1 cellular context compared by ENCODE assay signal in the genomic region with DNA sequence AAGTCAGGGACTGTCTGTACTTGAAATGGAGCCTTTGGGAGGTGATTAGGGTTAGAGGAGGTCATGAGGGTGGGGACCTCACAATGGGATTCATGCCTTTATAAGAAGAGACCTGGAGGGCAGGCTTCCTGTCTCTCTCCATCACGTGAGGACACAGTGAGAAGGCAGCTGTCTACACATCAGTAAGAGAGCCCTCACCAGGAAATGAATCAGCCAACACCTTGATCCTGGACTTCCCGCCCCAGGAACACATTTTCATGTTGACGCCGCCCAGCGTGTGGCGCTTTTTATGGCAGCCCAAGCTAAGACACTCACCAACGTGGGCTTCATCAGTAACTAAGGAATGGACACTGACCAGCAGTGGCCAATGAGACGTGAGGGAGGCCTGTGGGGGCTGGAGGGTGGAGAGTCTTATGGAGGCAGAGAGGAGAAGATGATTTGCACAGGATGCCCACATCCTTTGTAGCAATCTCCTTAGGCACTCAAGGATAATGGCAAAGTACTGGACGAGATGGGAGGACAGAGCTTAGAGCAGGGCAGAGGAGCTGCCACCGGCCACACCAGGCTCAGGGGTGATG.
TF ChIP-seq lines count a peak whose summit lies in the region.

No MANE protein-coding gene starts in this region.

TF ChIP-seq in WTC11, 78 proteins besides CTCF, POLR2A, EP300 and RAD21 (continued from another document):
- TF ChIP-seq, protein P1, sequence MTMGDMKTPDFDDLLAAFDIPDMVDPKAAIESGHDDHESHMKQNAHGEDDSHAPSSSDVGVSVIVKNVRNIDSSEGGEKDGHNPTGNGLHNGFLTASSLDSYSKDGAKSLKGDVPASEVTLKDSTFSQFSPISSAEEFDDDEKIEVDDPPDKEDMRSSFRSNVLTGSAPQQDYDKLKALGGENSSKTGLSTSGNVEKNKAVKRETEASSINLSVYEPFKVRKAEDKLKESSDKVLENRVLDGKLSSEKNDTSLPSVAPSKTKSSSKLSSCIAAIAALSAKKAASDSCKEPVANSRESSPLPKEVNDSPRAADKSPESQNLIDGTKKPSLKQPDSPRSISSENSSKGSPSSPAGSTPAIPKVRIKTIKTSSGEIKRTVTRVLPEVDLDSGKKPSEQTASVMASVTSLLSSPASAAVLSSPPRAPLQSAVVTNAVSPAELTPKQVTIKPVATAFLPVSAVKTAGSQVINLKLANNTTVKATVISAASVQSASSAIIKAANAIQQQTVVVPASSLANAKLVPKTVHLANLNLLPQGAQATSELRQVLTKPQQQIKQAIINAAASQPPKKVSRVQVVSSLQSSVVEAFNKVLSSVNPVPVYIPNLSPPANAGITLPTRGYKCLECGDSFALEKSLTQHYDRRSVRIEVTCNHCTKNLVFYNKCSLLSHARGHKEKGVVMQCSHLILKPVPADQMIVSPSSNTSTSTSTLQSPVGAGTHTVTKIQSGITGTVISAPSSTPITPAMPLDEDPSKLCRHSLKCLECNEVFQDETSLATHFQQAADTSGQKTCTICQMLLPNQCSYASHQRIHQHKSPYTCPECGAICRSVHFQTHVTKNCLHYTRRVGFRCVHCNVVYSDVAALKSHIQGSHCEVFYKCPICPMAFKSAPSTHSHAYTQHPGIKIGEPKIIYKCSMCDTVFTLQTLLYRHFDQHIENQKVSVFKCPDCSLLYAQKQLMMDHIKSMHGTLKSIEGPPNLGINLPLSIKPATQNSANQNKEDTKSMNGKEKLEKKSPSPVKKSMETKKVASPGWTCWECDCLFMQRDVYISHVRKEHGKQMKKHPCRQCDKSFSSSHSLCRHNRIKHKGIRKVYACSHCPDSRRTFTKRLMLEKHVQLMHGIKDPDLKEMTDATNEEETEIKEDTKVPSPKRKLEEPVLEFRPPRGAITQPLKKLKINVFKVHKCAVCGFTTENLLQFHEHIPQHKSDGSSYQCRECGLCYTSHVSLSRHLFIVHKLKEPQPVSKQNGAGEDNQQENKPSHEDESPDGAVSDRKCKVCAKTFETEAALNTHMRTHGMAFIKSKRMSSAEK (CRISPR knock-in tag; IDR thresholded peaks at IDR 0.05; ENCODE audit: borderline replicate concordance), result no peak
- no peak for TF ChIP-seq JUN (CRISPR knock-in tag; IDR thresholded peaks at IDR 0.05)
- TF ChIP-seq, protein P2, sequence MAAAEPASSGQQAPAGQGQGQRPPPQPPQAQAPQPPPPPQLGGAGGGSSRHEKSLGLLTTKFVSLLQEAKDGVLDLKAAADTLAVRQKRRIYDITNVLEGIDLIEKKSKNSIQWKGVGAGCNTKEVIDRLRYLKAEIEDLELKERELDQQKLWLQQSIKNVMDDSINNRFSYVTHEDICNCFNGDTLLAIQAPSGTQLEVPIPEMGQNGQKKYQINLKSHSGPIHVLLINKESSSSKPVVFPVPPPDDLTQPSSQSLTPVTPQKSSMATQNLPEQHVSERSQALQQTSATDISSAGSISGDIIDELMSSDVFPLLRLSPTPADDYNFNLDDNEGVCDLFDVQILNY (CRISPR knock-in tag; IDR thresholded peaks at IDR 0.05), result no peak
- TF ChIP-seq, protein P3, sequence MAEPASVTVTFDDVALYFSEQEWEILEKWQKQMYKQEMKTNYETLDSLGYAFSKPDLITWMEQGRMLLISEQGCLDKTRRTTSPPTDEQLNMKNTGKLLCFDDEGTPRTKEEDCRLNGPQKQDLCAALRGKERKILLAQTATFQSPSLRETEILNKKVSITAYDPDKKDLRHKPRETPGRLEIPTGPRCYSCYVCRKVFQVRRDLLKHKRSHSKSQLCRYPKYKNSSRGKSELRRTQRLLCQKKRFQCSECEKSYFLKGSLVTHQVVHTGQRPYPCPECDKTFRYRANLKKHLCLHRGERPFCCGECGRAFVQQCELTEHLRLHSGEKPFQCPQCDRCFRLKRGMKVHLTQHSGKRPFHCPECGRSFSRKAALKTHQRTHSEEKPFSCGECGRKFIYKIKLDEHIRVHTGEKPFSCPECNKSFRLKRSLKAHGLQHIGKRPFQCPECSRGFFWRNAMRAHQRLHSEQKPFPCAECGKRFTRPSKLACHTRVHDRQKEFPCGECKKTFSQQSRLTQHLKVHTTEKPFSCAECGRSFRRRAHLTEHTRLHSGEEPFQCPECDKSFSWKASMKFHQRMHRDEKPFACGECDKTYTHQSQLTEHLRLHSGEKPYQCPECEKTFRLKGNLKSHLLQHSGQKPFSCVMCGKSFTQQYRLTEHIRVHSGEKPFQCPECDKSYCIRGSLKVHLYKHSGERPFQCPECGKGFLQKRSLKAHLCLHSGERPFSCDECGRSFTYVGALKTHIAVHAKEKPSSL (CRISPR knock-in tag; conservative IDR thresholded peaks at IDR 0.05), result no peak
- TF ChIP-seq, protein P4, sequence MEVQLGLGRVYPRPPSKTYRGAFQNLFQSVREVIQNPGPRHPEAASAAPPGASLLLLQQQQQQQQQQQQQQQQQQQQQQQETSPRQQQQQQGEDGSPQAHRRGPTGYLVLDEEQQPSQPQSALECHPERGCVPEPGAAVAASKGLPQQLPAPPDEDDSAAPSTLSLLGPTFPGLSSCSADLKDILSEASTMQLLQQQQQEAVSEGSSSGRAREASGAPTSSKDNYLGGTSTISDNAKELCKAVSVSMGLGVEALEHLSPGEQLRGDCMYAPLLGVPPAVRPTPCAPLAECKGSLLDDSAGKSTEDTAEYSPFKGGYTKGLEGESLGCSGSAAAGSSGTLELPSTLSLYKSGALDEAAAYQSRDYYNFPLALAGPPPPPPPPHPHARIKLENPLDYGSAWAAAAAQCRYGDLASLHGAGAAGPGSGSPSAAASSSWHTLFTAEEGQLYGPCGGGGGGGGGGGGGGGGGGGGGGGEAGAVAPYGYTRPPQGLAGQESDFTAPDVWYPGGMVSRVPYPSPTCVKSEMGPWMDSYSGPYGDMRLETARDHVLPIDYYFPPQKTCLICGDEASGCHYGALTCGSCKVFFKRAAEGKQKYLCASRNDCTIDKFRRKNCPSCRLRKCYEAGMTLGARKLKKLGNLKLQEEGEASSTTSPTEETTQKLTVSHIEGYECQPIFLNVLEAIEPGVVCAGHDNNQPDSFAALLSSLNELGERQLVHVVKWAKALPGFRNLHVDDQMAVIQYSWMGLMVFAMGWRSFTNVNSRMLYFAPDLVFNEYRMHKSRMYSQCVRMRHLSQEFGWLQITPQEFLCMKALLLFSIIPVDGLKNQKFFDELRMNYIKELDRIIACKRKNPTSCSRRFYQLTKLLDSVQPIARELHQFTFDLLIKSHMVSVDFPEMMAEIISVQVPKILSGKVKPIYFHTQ (CRISPR knock-in tag; IDR thresholded peaks at IDR 0.05), result no peak
- TF ChIP-seq ZNF396 (CRISPR knock-in tag; IDR thresholded peaks at IDR 0.05; ENCODE audit: borderline replicate concordance), result no peak
- TF ChIP-seq FOXJ3 (CRISPR knock-in tag; IDR thresholded peaks at IDR 0.05; ENCODE audit: borderline replicate concordance), result no peak
- TF ChIP-seq, protein P5, sequence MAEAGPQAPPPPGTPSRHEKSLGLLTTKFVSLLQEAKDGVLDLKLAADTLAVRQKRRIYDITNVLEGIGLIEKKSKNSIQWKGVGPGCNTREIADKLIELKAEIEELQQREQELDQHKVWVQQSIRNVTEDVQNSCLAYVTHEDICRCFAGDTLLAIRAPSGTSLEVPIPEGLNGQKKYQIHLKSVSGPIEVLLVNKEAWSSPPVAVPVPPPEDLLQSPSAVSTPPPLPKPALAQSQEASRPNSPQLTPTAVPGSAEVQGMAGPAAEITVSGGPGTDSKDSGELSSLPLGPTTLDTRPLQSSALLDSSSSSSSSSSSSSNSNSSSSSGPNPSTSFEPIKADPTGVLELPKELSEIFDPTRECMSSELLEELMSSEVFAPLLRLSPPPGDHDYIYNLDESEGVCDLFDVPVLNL (CRISPR knock-in tag; IDR thresholded peaks at IDR 0.05; ENCODE audit: borderline replicate concordance, low read depth), result no peak
- no peak for TF ChIP-seq ZNF219 (CRISPR knock-in tag; IDR thresholded peaks at IDR 0.05; ENCODE audit: borderline replicate concordance)
- TF ChIP-seq NR2C2 (CRISPR knock-in tag; IDR thresholded peaks at IDR 0.05), result no peak
